ENCODE assay signal across 17 cellular contexts in the genomic region with DNA sequence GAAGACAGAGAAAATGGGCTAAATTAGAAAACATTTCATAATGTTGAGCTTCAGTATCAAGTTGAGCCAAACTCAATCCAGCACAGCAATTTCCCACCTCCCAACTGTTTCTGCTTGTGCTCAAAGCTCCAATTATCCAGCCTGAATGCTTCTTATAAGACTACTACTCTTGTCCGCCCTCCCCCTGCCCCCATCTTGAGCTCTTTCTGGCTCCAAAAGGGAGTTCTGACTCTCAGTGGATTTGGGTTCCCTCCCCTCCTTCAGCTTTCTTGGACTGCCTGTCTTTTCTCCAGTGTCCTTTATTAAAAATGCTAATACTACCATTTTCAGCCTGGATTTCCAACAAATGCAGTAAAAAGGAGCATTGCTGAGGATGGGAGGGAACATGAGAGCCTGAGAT.
A peak's percentile ranks its signal among the peaks of the same experiment; 100 is the strongest.
DNase-seq lines count a peak whose midpoint lies in the region; TF ChIP-seq lines count a peak whose summit lies in the region.
"Had no signal": no experiment of that assay in that cellular context is flagged by ENCODE, and none has a peak within 500 bp of the region (broad histone marks: within the 10 kb centered on the region; RNA-seq: fewer than 3 reads in every experiment).

No MANE protein-coding gene starts in this region.

- H3K4me1 ChIP-seq in adipocyte (ENCODE audit: control insufficient read depth, insufficient read depth, low read length) = peaks cover 28% of the 10 kb centered on the region
- H3K4me1 ChIP-seq in mammary epithelial cell (ENCODE audit: insufficient read depth, low read length) = peaks cover 17% of the 10 kb centered on the region
- H3K4me1 ChIP-seq: SJSA1 had no signal

- H3K27me3 ChIP-seq in adipocyte (replicated peaks; ENCODE audit: control insufficient read depth, insufficient read depth, low read length) = peaks cover 15% of the 10 kb centered on the region
- no peaks in the 10 kb centered on the region for H3K27me3 ChIP-seq in mammary epithelial cell (ENCODE audit: insufficient read depth, low read length)
- H3K27me3 ChIP-seq: SJSA1 had no signal

- CTCF ChIA-PET in mammary epithelial cell (lab: Charles Lee; ENCODE audit: low non-redundant PET) = no interaction called here

- DNase-seq in adipocyte (ENCODE audit: low read depth) = no peak
- DNase-seq in mammary epithelial cell = no peak
- peak; percentile 53 for DNase-seq in medulla oblongata (ENCODE audit: extremely low spot score)
- DNase-seq in pons (ENCODE audit: low spot score) = peak; percentile 54
- no peak for DNase-seq in NCI-H2107 (lab: John Stamatoyannopoulos, UW)
- DNase-seq in activated CD8-positive, alpha-beta memory T cell treated with anti-CD3 and anti-CD28 coated beads, Interleukin-2, amount 50 U/mL, for 48 hours = no peak
- no peak for DNase-seq in activated naive CD4-positive, alpha-beta T cell treated with Interleukin-2 at 50 U/mL for 16 hours
- DNase-seq: CD4-positive, CD25-positive, alpha-beta regulatory T cell; HFFc6; NCI-H1092; NCI-H146; NCI-H2081; NCI-H526; NK-92 treated with Interleukin-12 subunit alpha and Interleukin-12 subunit beta, amount 100 ng/mL, for 24 hours; RPMI8226 had no signal

- no peak overlapping the region for H3K9ac ChIP-seq in adipocyte (ENCODE audit: low read length)
- H3K9ac ChIP-seq in mammary epithelial cell (ENCODE audit: insufficient read depth, low read length) = no peak overlapping the region
- H3K9ac ChIP-seq: KMS-11 had no signal

- BruUV-seq in mammary epithelial cell (replicated peaks; lab: Mats Ljungman, UMichigan) = no TSS peak

- H3K9me3 ChIP-seq in adipocyte (ENCODE audit: control insufficient read depth, low read length) (no peaks in the 10 kb centered on the region), mammary epithelial cell (replicated peaks; ENCODE audit: insufficient read depth, low read length) (no peaks in the 10 kb centered on the region)
- H3K9me3 ChIP-seq: SJSA1 had no signal

- H3K4me3 ChIP-seq in adipocyte (ENCODE audit: low read length) (peak overlapping the region; percentile 35), mammary epithelial cell (replicated peaks in 1 of 3; ENCODE audit: insufficient read depth in 1 of 3, low read depth in 2 of 3, low read length in 3 of 3) (no peak overlapping the region)
- H3K4me3 ChIP-seq: SJSA1 had no signal

- TF ChIP-seq CTCF in mammary epithelial cell (conservative IDR thresholded peaks at IDR 0.05 in 1 of 2, IDR thresholded peaks at IDR 0.05 in 1 of 2; ENCODE audit: extremely low read depth in 1 of 2, insufficient read depth in 1 of 2, low read depth in 1 of 2, low read length in 2 of 2) = no peak

- H3K36me3 ChIP-seq in adipocyte (ENCODE audit: control insufficient read depth, insufficient read depth, low read length, severe bottlenecking) = no peaks in the 10 kb centered on the region
- H3K36me3 ChIP-seq in mammary epithelial cell (ENCODE audit: insufficient read depth, low read length) = no peaks in the 10 kb centered on the region
- H3K36me3 ChIP-seq: SJSA1 had no signal

- dilution Hi-C loops in mammary epithelial cell (cut with HindIII; ENCODE audit: low sequenced_read_pairs) = no loop called here

- no peaks in the 10 kb centered on the region for H4K20me1 ChIP-seq in mammary epithelial cell (ENCODE audit: insufficient read depth, low read length)

- H3K79me2 ChIP-seq in mammary epithelial cell (ENCODE audit: insufficient read depth, low read length) = no peaks in the 10 kb centered on the region

- no CpG with 5 or more reads among the region's 1 CpG for WGBS in mammary epithelial cell (ENCODE audit: low coverage, missing lambda C conversion rate)

- intact Hi-C loops in mammary epithelial cell (cut with micrococcal nuclease) = no loop called here

- peak overlapping the region; percentile 20 for H2AFZ ChIP-seq in mammary epithelial cell (ENCODE audit: low read depth, low read length)

- in situ Hi-C loops in mammary epithelial cell (cut with MboI; ENCODE audit: low sequenced_read_pairs in 2 of 2) = no loop called here

- no peak overlapping the region for H3K27ac ChIP-seq in mammary epithelial cell (ENCODE audit: insufficient read depth, low read depth, low read length)
- H3K27ac ChIP-seq: KMS-11, SJSA1 had no signal

- H3K4me2 ChIP-seq in mammary epithelial cell (ENCODE audit: insufficient read depth, low read depth, low read length) = no peak overlapping the region
- H3K4me2 ChIP-seq: KMS-11 had no signal

Comparison
In these comparisons a context has a peak if more than half of its experiments do, and no peak if none do; other contexts are left out.
1. DNase-seq: peak in medulla oblongata (single experiment) and pons (single experiment); none in adipocyte (single experiment), mammary epithelial cell (single experiment), NCI-H2107 (single experiment), activated CD8-positive, alpha-beta memory T cell treated with anti-CD3 and anti-CD28 coated beads, Interleukin-2, amount 50 U/mL, for 48 hours (single experiment) and activated naive CD4-positive, alpha-beta T cell treated with Interleukin-2 at 50 U/mL for 16 hours (single experiment).